Comparison of ENCODE assay signal across 12 cellular contexts in genomic region chr17:4110152-4110551, GRCh38. TPM values are rescaled to one million over a fixed set of nuclear protein-coding genes. Genes with fewer than 3 reads are reported as not detected.
DNase-seq lines count a peak whose midpoint lies in the region; ATAC-seq and TF ChIP-seq lines count a peak whose summit lies in the region.
"Had no signal": no experiment of that assay in that cellular context is flagged by ENCODE, and none has a peak within 500 bp of the region (broad histone marks: within the 10 kb centered on the region; RNA-seq: fewer than 3 reads in every experiment).

No MANE protein-coding gene starts in this region.

- H3K4me1 ChIP-seq in CD4-positive, alpha-beta memory T cell (ENCODE audit: insufficient read depth, low read length) = peaks cover 38% of the 10 kb centered on the region
- H3K4me1 ChIP-seq: uterus had no signal

- no peak for TF ChIP-seq CTCF in brain (conservative IDR thresholded peaks at IDR 0.05)

- peaks cover 0 to 1% (median 0%) of the 10 kb centered on the region in 8 donors for H3K9me3 Mint-ChIP-seq in CD4-positive, alpha-beta memory T cell
- no peaks in the 10 kb centered on the region for H3K9me3 Mint-ChIP-seq in brain
- H3K9me3 Mint-ChIP-seq: endodermal cell had no signal

- H3K9me3 ChIP-seq in CD4-positive, alpha-beta memory T cell (ENCODE audit: control insufficient read depth in 1 of 2, low read length in 2 of 2) = no peaks in the 10 kb centered on the region
- H3K9me3 ChIP-seq: uterus had no signal

- H3K27me3 ChIP-seq in CD4-positive, alpha-beta memory T cell (ENCODE audit: insufficient read depth, low read length) = no peaks in the 10 kb centered on the region
- H3K27me3 ChIP-seq: uterus had no signal

- H3K36me3 ChIP-seq in CD4-positive, alpha-beta memory T cell (ENCODE audit: insufficient read depth, low read length) = peaks cover 48% of the 10 kb centered on the region
- H3K36me3 ChIP-seq: uterus had no signal

- no peak overlapping the region for H3K27ac ChIP-seq in CD4-positive, alpha-beta memory T cell (ENCODE audit: low read depth, low read length)
- H3K27ac ChIP-seq: uterus had no signal

- no peaks in the 10 kb centered on the region for H3K27me3 Mint-ChIP-seq in CD4-positive, alpha-beta memory T cell
- no peaks in the 10 kb centered on the region for H3K27me3 Mint-ChIP-seq in brain

- CTCF ChIA-PET in CD4-positive, alpha-beta memory T cell (lab: Charles Lee; ENCODE audit: partially characterized antibody) = interaction anchor here (1.2 kb wide), 1 partner anchor 13 kb away, joined by 3 read pairs; no protein-coding TSS in a partner anchor

- peak overlapping the region; percentile 62 to 93 (median 82) for H3K27ac Mint-ChIP-seq in CD4-positive, alpha-beta memory T cell
- H3K27ac Mint-ChIP-seq in brain = peak overlapping the region in 3 of 5 experiments; percentile 14 to 55 (median 43)
- H3K27ac Mint-ChIP-seq: endodermal cell had no signal

- POLR2A ChIA-PET in CD4-positive, alpha-beta memory T cell (lab: Charles Lee; ENCODE audit: partially characterized antibody) = interaction anchor here (0.6 to 2.4 kb wide), 2 partner anchors 33 to 289 kb away, joined by 3 to 18 read pairs; partner anchors contain the start of genes CYB5D2 and ZZEF1

- H3K4me3 Mint-ChIP-seq in CD4-positive, alpha-beta memory T cell = peak overlapping the region in 4 of 8 donors; percentile 26 to 67 (median 50)
- no peak overlapping the region for H3K4me3 Mint-ChIP-seq in brain
- H3K4me3 Mint-ChIP-seq: endodermal cell had no signal

- peaks cover 25 to 41% (median 30%) of the 10 kb centered on the region in 4 donors for H3K4me1 Mint-ChIP-seq in CD4-positive, alpha-beta memory T cell
- no peaks in the 10 kb centered on the region for H3K4me1 Mint-ChIP-seq in brain
- H3K4me1 Mint-ChIP-seq: endodermal cell had no signal

- peak in 2 of 5 donors; percentile 9 to 26 for DNase-seq in CD4-positive, alpha-beta memory T cell
- peak; percentile 16 for DNase-seq in Jurkat, Clone E6-1 (ENCODE audit: low read depth, low spot score)
- peak; percentile 20 for DNase-seq in kidney tubule cell (ENCODE audit: low spot score)
- no peak for DNase-seq in NCI-H1436 (lab: John Stamatoyannopoulos, UW)
- DNase-seq: endodermal cell, NCI-H2029 treated with DMSO at 0.1 percent for 48 hours, uterus had no signal

- H3K36me3 Mint-ChIP-seq in CD4-positive, alpha-beta memory T cell = peaks cover 55 to 70% of the 10 kb centered on the region in 2 donors
- H3K36me3 Mint-ChIP-seq in brain = peaks cover 69% of the 10 kb centered on the region

- no peak overlapping the region for H3K4me3 ChIP-seq in CD4-positive, alpha-beta memory T cell (ENCODE audit: low read length in 2 of 2)
- H3K4me3 ChIP-seq in Jurkat, Clone E6-1 (ENCODE audit: low read length) = no peak overlapping the region
- H3K4me3 ChIP-seq: skin epidermis, uterus had no signal

- intact Hi-C loops in CD4-positive, alpha-beta memory T cell (cut with micrococcal nuclease) = no loop called here

- ATAC-seq in GM21390 (IDR thresholded peaks at IDR 0.05; ENCODE audit: unreplicated experiment) (no peak), HG03159 (IDR thresholded peaks at IDR 0.05; ENCODE audit: unreplicated experiment) (no peak), GM18867 (IDR thresholded peaks at IDR 0.05; ENCODE audit: unreplicated experiment) (no peak)

RNA-seq across cellular contexts. Expression of gene ZZEF1, which starts 32.7 kb away (rescaled TPM):
- 100 to 1,000 TPM; 109 to 116 TPM for total RNA-seq in CD4-positive, alpha-beta memory T cell
- 1 to 10 TPM; 1.1 to 9.2 TPM for polyA plus RNA-seq in CD4-positive, alpha-beta memory T cell
- 15.4 TPM for polyA plus RNA-seq in Jurkat, Clone E6-1 (2012; ENCODE audit: insufficient read depth, insufficient read length)
- polyA plus RNA-seq in brain (ENCODE audit: insufficient read depth, low read depth, low replicate concordance) = 18.0 TPM

RNA-seq across cellular contexts. Expression of gene CYB5D2, which starts 32.8 kb away (rescaled TPM):
- total RNA-seq in CD4-positive, alpha-beta memory T cell = 10 to 100 TPM in 1 of 2 experiments, 1 to 10 TPM in 1; 9.0 to 10.5 TPM
- polyA plus RNA-seq in CD4-positive, alpha-beta memory T cell = 10 to 100 TPM; 13.1 to 19.9 TPM
- polyA plus RNA-seq in Jurkat, Clone E6-1 (2012; ENCODE audit: insufficient read depth, insufficient read length) = 9.0 TPM
- polyA plus RNA-seq in brain (ENCODE audit: insufficient read depth, low read depth, low replicate concordance) = 39.8 TPM
